1 cellular context compared by ENCODE assay signal in genomic region chr18:76838182-76838581, GRCh38.
TF ChIP-seq lines count a peak whose summit lies in the region.

No MANE protein-coding gene starts in this region.

TF ChIP-seq in endothelial cell of umbilical vein, 7 proteins besides CTCF, POLR2A, EP300 and RAD21:
- no peak for TF ChIP-seq MYC (IDR thresholded peaks at IDR 0.05; ENCODE audit: low read depth, low read length)
- no peak for TF ChIP-seq FOS (IDR thresholded peaks at IDR 0.05; ENCODE audit: borderline replicate concordance, insufficient read depth, low read length)
- TF ChIP-seq GATA2 (IDR thresholded peaks at IDR 0.05; ENCODE audit: insufficient read depth, insufficient read length, low read depth, low read length), result no peak
- TF ChIP-seq JUN (IDR thresholded peaks at IDR 0.05; ENCODE audit: borderline replicate concordance, insufficient read depth, insufficient read length, low read depth), result no peak
- TF ChIP-seq MAX (IDR thresholded peaks at IDR 0.05; ENCODE audit: insufficient read depth, insufficient read length), result no peak
- no peak for TF ChIP-seq POLR2AphosphoS5 (IDR thresholded peaks at IDR 0.05; ENCODE audit: insufficient read depth, low read depth, low read length)
- TF ChIP-seq EZH2 (IDR thresholded peaks at IDR 0.05; ENCODE audit: borderline replicate concordance, low read depth, low read length, severe bottlenecking), result no peak
